In the genomic region with DNA sequence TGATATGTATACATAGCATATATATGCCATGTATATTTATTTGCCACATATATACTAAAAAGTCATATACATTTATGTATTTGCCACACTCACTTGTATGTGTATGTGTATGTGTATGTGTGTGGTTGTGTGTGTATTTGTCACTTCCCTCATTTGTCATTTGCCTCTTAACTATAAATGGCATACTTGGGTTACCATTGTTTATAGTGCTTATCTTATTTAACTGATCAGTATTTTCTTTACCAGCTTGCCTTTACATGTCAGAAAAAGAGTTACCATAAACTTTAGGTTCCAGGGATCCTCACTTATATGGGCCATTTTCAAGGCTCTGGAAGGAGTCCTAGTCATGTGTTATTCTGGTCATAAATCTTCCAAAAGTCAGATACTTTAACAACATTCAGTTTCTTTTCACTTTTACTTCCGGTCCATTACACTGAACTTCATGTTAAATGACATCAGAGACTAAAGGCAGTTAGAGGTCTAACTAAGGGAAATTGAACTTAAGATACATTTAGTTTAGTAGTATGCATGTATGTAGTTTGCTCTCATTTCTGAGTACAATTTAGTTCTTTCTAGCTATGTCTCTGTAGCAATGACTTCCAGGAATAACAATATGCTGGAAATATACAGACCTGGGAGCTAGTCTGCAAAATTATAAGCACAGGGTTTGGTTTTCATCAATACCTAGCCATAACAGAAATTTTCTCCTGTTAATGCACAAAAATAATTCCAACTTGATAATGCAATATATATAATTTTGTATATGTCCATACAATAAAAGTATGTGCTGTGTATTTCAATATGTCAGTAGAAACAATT, we compare ENCODE assay signal across 1 cellular context.
A peak's percentile ranks its signal among the peaks of the same experiment; 100 is the strongest.
TF ChIP-seq lines count a peak whose summit lies in the region.

No MANE protein-coding gene starts in this region.

TF ChIP-seq in HEK293, 187 proteins besides CTCF, POLR2A, EP300 and RAD21 (continued from another document):
- TF ChIP-seq, protein P1, sequence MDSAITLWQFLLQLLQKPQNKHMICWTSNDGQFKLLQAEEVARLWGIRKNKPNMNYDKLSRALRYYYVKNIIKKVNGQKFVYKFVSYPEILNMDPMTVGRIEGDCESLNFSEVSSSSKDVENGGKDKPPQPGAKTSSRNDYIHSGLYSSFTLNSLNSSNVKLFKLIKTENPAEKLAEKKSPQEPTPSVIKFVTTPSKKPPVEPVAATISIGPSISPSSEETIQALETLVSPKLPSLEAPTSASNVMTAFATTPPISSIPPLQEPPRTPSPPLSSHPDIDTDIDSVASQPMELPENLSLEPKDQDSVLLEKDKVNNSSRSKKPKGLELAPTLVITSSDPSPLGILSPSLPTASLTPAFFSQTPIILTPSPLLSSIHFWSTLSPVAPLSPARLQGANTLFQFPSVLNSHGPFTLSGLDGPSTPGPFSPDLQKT (IDR thresholded peaks at IDR 0.05; ENCODE audit: borderline replicate concordance, low read depth, low read length): no peak
- TF ChIP-seq MEIS1 (CRISPR knock-in tag; IDR thresholded peaks at IDR 0.05; ENCODE audit: borderline replicate concordance) (peak; percentile 74; the same call in 1 of the 2 replicates), KLF16 (tag by site-specific recombination; IDR thresholded peaks at IDR 0.05) (no peak), ZNF560 (tag by site-specific recombination; IDR thresholded peaks at IDR 0.05; ENCODE audit: borderline replicate concordance) (no peak), ZNF335 (tag by site-specific recombination; conservative IDR thresholded peaks at IDR 0.05) (no peak), ZNF223 (tag by site-specific recombination; IDR thresholded peaks at IDR 0.05) (no peak), ZSCAN30 (tag by site-specific recombination; IDR thresholded peaks at IDR 0.05) (0 out of 2 replicates have a peak, but pooled peaks have one; percentile 22), ZNF341 (tag by site-specific recombination; IDR thresholded peaks at IDR 0.05; ENCODE audit: low read depth) (no peak), ZNF677 (tag by site-specific recombination; IDR thresholded peaks at IDR 0.05) (no peak), ZNF23 (tag by site-specific recombination; IDR thresholded peaks at IDR 0.05; ENCODE audit: borderline replicate concordance) (no peak), IKZF3 (tag by site-specific recombination; IDR thresholded peaks at IDR 0.05) (no peak; the same call in 1 of the 2 replicates), TCF7L2 (IDR thresholded peaks at IDR 0.05; ENCODE audit: borderline replicate concordance, low read depth, low read length) (no peak), ZNF571 (tag by site-specific recombination; IDR thresholded peaks at IDR 0.05) (no peak), SP7 (tag by site-specific recombination; IDR thresholded peaks at IDR 0.05) (no peak), ZNF239 (tag by site-specific recombination; IDR thresholded peaks at IDR 0.05) (no peak), GLI4 (tag by site-specific recombination; IDR thresholded peaks at IDR 0.05) (no peak), ZNF248 (tag by site-specific recombination; IDR thresholded peaks at IDR 0.05) (no peak), ZNF155 (tag by site-specific recombination; IDR thresholded peaks at IDR 0.05) (no peak), HOXD13 (CRISPR knock-in tag; IDR thresholded peaks at IDR 0.05; ENCODE audit: borderline replicate concordance) (no peak), ZNF214 (tag by site-specific recombination; IDR thresholded peaks at IDR 0.05; ENCODE audit: borderline replicate concordance) (no peak), ZFP3 (tag by site-specific recombination; IDR thresholded peaks at IDR 0.05; ENCODE audit: low read depth) (no peak), ZNF664 (tag by site-specific recombination; IDR thresholded peaks at IDR 0.05) (peak; percentile 6; the same call in 1 of the 2 replicates), ZNF658 (tag by site-specific recombination; IDR thresholded peaks at IDR 0.05) (no peak)
- TF ChIP-seq, protein P2, sequence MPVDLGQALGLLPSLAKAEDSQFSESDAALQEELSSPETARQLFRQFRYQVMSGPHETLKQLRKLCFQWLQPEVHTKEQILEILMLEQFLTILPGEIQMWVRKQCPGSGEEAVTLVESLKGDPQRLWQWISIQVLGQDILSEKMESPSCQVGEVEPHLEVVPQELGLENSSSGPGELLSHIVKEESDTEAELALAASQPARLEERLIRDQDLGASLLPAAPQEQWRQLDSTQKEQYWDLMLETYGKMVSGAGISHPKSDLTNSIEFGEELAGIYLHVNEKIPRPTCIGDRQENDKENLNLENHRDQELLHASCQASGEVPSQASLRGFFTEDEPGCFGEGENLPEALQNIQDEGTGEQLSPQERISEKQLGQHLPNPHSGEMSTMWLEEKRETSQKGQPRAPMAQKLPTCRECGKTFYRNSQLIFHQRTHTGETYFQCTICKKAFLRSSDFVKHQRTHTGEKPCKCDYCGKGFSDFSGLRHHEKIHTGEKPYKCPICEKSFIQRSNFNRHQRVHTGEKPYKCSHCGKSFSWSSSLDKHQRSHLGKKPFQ (tag by site-specific recombination; IDR thresholded peaks at IDR 0.05): no peak
- TF ChIP-seq, protein P3, sequence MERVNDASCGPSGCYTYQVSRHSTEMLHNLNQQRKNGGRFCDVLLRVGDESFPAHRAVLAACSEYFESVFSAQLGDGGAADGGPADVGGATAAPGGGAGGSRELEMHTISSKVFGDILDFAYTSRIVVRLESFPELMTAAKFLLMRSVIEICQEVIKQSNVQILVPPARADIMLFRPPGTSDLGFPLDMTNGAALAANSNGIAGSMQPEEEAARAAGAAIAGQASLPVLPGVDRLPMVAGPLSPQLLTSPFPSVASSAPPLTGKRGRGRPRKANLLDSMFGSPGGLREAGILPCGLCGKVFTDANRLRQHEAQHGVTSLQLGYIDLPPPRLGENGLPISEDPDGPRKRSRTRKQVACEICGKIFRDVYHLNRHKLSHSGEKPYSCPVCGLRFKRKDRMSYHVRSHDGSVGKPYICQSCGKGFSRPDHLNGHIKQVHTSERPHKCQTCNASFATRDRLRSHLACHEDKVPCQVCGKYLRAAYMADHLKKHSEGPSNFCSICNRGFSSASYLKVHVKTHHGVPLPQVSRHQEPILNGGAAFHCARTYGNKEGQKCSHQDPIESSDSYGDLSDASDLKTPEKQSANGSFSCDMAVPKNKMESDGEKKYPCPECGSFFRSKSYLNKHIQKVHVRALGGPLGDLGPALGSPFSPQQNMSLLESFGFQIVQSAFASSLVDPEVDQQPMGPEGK (tag by site-specific recombination; IDR thresholded peaks at IDR 0.05): no peak
- TF ChIP-seq, protein P4, sequence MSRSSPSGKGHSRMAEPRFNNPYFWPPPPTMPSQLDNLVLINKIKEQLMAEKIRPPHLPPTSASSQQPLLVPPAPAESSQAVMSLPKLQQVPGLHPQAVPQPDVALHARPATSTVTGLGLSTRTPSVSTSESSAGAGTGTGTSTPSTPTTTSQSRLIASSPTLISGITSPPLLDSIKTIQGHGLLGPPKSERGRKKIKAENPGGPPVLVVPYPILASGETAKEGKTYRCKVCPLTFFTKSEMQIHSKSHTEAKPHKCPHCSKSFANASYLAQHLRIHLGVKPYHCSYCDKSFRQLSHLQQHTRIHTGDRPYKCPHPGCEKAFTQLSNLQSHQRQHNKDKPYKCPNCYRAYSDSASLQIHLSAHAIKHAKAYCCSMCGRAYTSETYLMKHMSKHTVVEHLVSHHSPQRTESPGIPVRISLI (tag by site-specific recombination; IDR thresholded peaks at IDR 0.05): no peak
- TF ChIP-seq, protein P5, sequence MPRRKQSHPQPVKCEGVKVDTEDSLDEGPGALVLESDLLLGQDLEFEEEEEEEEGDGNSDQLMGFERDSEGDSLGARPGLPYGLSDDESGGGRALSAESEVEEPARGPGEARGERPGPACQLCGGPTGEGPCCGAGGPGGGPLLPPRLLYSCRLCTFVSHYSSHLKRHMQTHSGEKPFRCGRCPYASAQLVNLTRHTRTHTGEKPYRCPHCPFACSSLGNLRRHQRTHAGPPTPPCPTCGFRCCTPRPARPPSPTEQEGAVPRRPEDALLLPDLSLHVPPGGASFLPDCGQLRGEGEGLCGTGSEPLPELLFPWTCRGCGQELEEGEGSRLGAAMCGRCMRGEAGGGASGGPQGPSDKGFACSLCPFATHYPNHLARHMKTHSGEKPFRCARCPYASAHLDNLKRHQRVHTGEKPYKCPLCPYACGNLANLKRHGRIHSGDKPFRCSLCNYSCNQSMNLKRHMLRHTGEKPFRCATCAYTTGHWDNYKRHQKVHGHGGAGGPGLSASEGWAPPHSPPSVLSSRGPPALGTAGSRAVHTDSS (tag by site-specific recombination; IDR thresholded peaks at IDR 0.05): no peak
- TF ChIP-seq, protein P6, sequence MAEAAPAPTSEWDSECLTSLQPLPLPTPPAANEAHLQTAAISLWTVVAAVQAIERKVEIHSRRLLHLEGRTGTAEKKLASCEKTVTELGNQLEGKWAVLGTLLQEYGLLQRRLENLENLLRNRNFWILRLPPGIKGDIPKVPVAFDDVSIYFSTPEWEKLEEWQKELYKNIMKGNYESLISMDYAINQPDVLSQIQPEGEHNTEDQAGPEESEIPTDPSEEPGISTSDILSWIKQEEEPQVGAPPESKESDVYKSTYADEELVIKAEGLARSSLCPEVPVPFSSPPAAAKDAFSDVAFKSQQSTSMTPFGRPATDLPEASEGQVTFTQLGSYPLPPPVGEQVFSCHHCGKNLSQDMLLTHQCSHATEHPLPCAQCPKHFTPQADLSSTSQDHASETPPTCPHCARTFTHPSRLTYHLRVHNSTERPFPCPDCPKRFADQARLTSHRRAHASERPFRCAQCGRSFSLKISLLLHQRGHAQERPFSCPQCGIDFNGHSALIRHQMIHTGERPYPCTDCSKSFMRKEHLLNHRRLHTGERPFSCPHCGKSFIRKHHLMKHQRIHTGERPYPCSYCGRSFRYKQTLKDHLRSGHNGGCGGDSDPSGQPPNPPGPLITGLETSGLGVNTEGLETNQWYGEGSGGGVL (tag by site-specific recombination; IDR thresholded peaks at IDR 0.05): no peak
- TF ChIP-seq, protein P7, sequence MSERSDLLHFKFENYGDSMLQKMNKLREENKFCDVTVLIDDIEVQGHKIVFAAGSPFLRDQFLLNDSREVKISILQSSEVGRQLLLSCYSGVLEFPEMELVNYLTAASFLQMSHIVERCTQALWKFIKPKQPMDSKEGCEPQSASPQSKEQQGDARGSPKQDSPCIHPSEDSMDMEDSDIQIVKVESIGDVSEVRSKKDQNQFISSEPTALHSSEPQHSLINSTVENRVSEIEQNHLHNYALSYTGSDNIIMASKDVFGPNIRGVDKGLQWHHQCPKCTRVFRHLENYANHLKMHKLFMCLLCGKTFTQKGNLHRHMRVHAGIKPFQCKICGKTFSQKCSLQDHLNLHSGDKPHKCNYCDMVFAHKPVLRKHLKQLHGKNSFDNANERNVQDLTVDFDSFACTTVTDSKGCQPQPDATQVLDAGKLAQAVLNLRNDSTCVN (tag by site-specific recombination; optimal IDR thresholded peaks at IDR 0.05): no peak
